ENCODE assay signal across 21 cellular contexts in genomic region chr12:78797201-78797931, GRCh38.
DNase-seq lines count a peak whose midpoint lies in the region; ATAC-seq and TF ChIP-seq lines count a peak whose summit lies in the region.
"Had no signal": no experiment of that assay in that cellular context is flagged by ENCODE, and none has a peak within 500 bp of the region (broad histone marks: within the 10 kb centered on the region; RNA-seq: fewer than 3 reads in every experiment).

No MANE protein-coding gene starts in this region.

- BruUV-seq in IMR-90 (replicated peaks; lab: Mats Ljungman, UMichigan), result no TSS peak

- no peaks in the 10 kb centered on the region for H4K20me1 ChIP-seq in BLaER1
- no peaks in the 10 kb centered on the region for H4K20me1 ChIP-seq in IMR-90 (ENCODE audit: insufficient read depth, low read length)

- no peak overlapping the region for H2AK9ac ChIP-seq in IMR-90 (replicated peaks; ENCODE audit: low read depth, low read length, poor library complexity)

- POLR2A ChIA-PET in IMR-90 (lab: Charles Lee; ENCODE audit: unreplicated experiment), result no interaction called here

- WGBS in IMR-90 (ENCODE audit: extremely low coverage in 2 of 2, insufficient read length in 1 of 2), 2 experiments, result no CpG with 5 or more reads among the region's 2 CpGs

- no peak overlapping the region for H3K4me3 ChIP-seq in BLaER1
- H3K4me3 ChIP-seq in IMR-90 (ENCODE audit: insufficient read depth, low read depth, low read length), result no peak overlapping the region
- no peak overlapping the region for H3K4me3 ChIP-seq in astrocyte of the cerebellum (ENCODE audit: low read depth, low read length)
- no peak overlapping the region for H3K4me3 ChIP-seq in fibroblast of villous mesenchyme (ENCODE audit: low read depth, low read length)
- H3K4me3 ChIP-seq: dorsolateral prefrontal cortex, HAP-1, lower lobe of right lung had no signal

- H3K9me1 ChIP-seq in IMR-90 (ENCODE audit: insufficient read depth, low read length), result no peaks in the 10 kb centered on the region

- H2AFZ ChIP-seq in IMR-90 (replicated peaks; ENCODE audit: low read length, poor library complexity), result no peak overlapping the region

- H3K27me3 ChIP-seq in BLaER1, result no peaks in the 10 kb centered on the region
- H3K27me3 ChIP-seq in IMR-90 (ENCODE audit: control insufficient read depth, insufficient read depth, low read length), result no peaks in the 10 kb centered on the region
- H3K27me3 ChIP-seq: dorsolateral prefrontal cortex had no signal

- no peak overlapping the region for H3K14ac ChIP-seq in IMR-90 (replicated peaks; ENCODE audit: low read depth, low read length)

- H3K23ac ChIP-seq in IMR-90 (ENCODE audit: low read depth, low read length), result no peak overlapping the region

- H4K8ac ChIP-seq in IMR-90 (ENCODE audit: low read depth in 2 of 2, low read length in 2 of 2), result no peak overlapping the region

- H3K79me1 ChIP-seq in IMR-90 (ENCODE audit: low read depth in 1 of 2, low read length in 2 of 2), result no peaks in the 10 kb centered on the region

- intact Hi-C loops in IMR-90 (cut with micrococcal nuclease), result no loop called here

- TF ChIP-seq POLR2A in IMR-90 (IDR thresholded peaks at IDR 0.05; ENCODE audit: low read depth, low read length), result no peak

- CTCF ChIA-PET in IMR-90 (lab: Yijun Ruan, JAX), result no interaction called here

- H4K5ac ChIP-seq in IMR-90 (ENCODE audit: low read depth, low read length), result no peak overlapping the region

- TF ChIP-seq RAD21 in IMR-90 (IDR thresholded peaks at IDR 0.05; ENCODE audit: low read length), result no peak

- dilution Hi-C loops in IMR-90 (cut with HindIII; ENCODE audit: low sequenced_read_pairs, unreplicated experiment), result no loop called here

- no peak overlapping the region for H3K18ac ChIP-seq in IMR-90 (ENCODE audit: low read depth, low read length)

- peak; percentile 78 for DNase-seq in IMR-90
- DNase-seq in astrocyte of the cerebellum (ENCODE audit: low read depth), result peak; percentile 63
- DNase-seq in fibroblast of villous mesenchyme (ENCODE audit: low read depth), result peak; percentile 25
- no peak for DNase-seq in GM20000 (ENCODE audit: low spot score)
- no peak for DNase-seq in C1 segment of cervical spinal cord (lab: John Stamatoyannopoulos, UW)
- no peak for DNase-seq in NCI-H69 (lab: John Stamatoyannopoulos, UW)
- DNase-seq: activated CD8-positive, alpha-beta T cell treated with anti-CD3 and anti-CD28 coated beads for 36 hours; activated effector memory CD4-positive, alpha-beta T cell treated with anti-CD3 and anti-CD28 coated beads, Interleukin-2, amount 50 U/mL, for 16 hours; activated T-cell treated with anti-CD3 and anti-CD28 coated beads for 4 hours; caudate nucleus; DMS153; dorsolateral prefrontal cortex; KBM-7; lower lobe of right lung; NCI-H187; NCI-H748 treated with DMSO at 0.1 percent for 48 hours; posterior cingulate gyrus had no signal

- H3K9ac ChIP-seq in BLaER1, result no peak overlapping the region
- no peak overlapping the region for H3K9ac ChIP-seq in IMR-90 (ENCODE audit: low read depth, low read length)

- ATAC-seq in IMR-90 (ENCODE audit: low read depth) (peak; percentile 67), GM18502 (IDR thresholded peaks at IDR 0.05; ENCODE audit: poor library complexity, unreplicated experiment) (no peak)
- ATAC-seq: activated CD8-positive, alpha-beta T cell treated with anti-CD3 and anti-CD28 coated beads for 36 hours; lower lobe of right lung; sciatic nerve had no signal

- H2BK20ac ChIP-seq in IMR-90 (ENCODE audit: low read depth, low read length), result no peak overlapping the region

- no peak overlapping the region for H2BK15ac ChIP-seq in IMR-90 (ENCODE audit: low read depth, low read length)

- H3K9me3 ChIP-seq in BLaER1 (peaks cover 32% of the 10 kb centered on the region), IMR-90 (ENCODE audit: control insufficient read depth, insufficient read depth, low read length) (0 out of 2 replicates have a peak, but pooled peaks cover 2% of the 10 kb centered on the region)
- H3K9me3 ChIP-seq: HAP-1, lower lobe of right lung had no signal

- H3K27ac ChIP-seq in BLaER1 (peak overlapping the region; percentile 22; the same call in 1 of the 2 replicates), IMR-90 (ENCODE audit: insufficient read depth, low read length) (no peak overlapping the region)
- H3K27ac ChIP-seq: dorsolateral prefrontal cortex, lower lobe of right lung had no signal

- H3K4me1 ChIP-seq in BLaER1 (peaks cover 25% of the 10 kb centered on the region), IMR-90 (ENCODE audit: control insufficient read depth, insufficient read depth, low read length) (no peaks in the 10 kb centered on the region)
- H3K4me1 ChIP-seq: HAP-1, lower lobe of right lung had no signal

- H2BK120ac ChIP-seq in IMR-90 (ENCODE audit: low read depth, low read length), result no peak overlapping the region

- no peak overlapping the region for H4K91ac ChIP-seq in IMR-90 (ENCODE audit: insufficient read depth, low read depth, low read length)

- no peak overlapping the region for H3K56ac ChIP-seq in IMR-90 (ENCODE audit: extremely low read depth, insufficient read depth, low read length)

- H3K36me3 ChIP-seq in BLaER1, result peaks cover 4% of the 10 kb centered on the region; the same call in 1 of the 2 replicates
- H3K36me3 ChIP-seq in IMR-90 (ENCODE audit: control insufficient read depth, insufficient read depth, low read length), result no peaks in the 10 kb centered on the region
- H3K36me3 ChIP-seq: HAP-1, lower lobe of right lung had no signal

- no peak overlapping the region for H2AK5ac ChIP-seq in IMR-90 (ENCODE audit: low read depth, low read length)

- no peak overlapping the region for H2BK5ac ChIP-seq in IMR-90 (ENCODE audit: low read depth, low read length, poor library complexity, severe bottlenecking)

- in situ Hi-C loops in IMR-90 (cut with MboI; ENCODE audit: low sequenced_read_pairs) (no loop called here), astrocyte of the cerebellum (cut with HindIII; ENCODE audit: low sequenced_read_pairs) (no loop called here)

- TF ChIP-seq CTCF in IMR-90 (conservative IDR thresholded peaks at IDR 0.05; ENCODE audit: low read depth, low read length) (no peak), astrocyte of the cerebellum (IDR thresholded peaks at IDR 0.05; ENCODE audit: low read depth, low read length, missing control alignments) (no peak), fibroblast of villous mesenchyme (IDR thresholded peaks at IDR 0.05; ENCODE audit: insufficient read depth, low read depth, low read length) (no peak), GM20000 (IDR thresholded peaks at IDR 0.05; ENCODE audit: extremely low read depth, missing control alignments) (no peak)

- no peak overlapping the region for H3K4ac ChIP-seq in IMR-90 (ENCODE audit: low read depth, low read length)

- peak overlapping the region; percentile 35 for H3K4me2 ChIP-seq in BLaER1
- H3K4me2 ChIP-seq in IMR-90 (ENCODE audit: low read depth, low read length), result no peak overlapping the region

TF ChIP-seq in IMR-90, 13 proteins besides CTCF, POLR2A, EP300 and RAD21:
- no peak for TF ChIP-seq ELK1 (IDR thresholded peaks at IDR 0.05; ENCODE audit: borderline replicate concordance, low read depth, low read length)
- TF ChIP-seq CEBPB (IDR thresholded peaks at IDR 0.05; ENCODE audit: low read depth, low read length), result peak; percentile 73

Comparison
In these comparisons a context has a peak if more than half of its experiments do, and no peak if none do; other contexts are left out.
1. DNase-seq: peak in IMR-90 (single experiment), astrocyte of the cerebellum (single experiment) and fibroblast of villous mesenchyme (single experiment); none in GM20000 (single experiment), C1 segment of cervical spinal cord (0 of 14) and NCI-H69 (single experiment).